ENCODE assay signal across 21 cellular contexts in genomic region chr2:23809168-23809567, GRCh38.
A peak's percentile ranks its signal among the peaks of the same experiment; 100 is the strongest.
DNase-seq lines count a peak whose midpoint lies in the region; ATAC-seq, FAIRE-seq and TF ChIP-seq lines count a peak whose summit lies in the region.
"Had no signal": no experiment of that assay in that cellular context is flagged by ENCODE, and none has a peak within 500 bp of the region (broad histone marks: within the 10 kb centered on the region; RNA-seq: fewer than 3 reads in every experiment).

No MANE protein-coding gene starts in this region.

- H3K27ac ChIP-seq in A549: no peak overlapping the region

- H3K4me3 Mint-ChIP-seq in activated T-helper 17 cell treated with anti-CD3 and anti-CD28 coated beads, Interleukin-2, amount 50 U/mL, for 72 hours: no peak overlapping the region
- H3K4me3 Mint-ChIP-seq: CD8-positive, alpha-beta memory T cell; HFFc6 had no signal

- no peak for TF ChIP-seq POLR2A in A549 (IDR thresholded peaks at IDR 0.05; ENCODE audit: low read length)

- DNase-seq in A549 (ENCODE audit: low read depth in 1 of 2, low spot score in 1 of 2) (no peak), GM10266 (ENCODE audit: extremely low spot score) (peak; percentile 6), kidney tubule cell (ENCODE audit: low spot score) (no peak), GM19240 (ENCODE audit: insufficient read length, low spot score) (no peak)
- DNase-seq: C1 segment of cervical spinal cord; CD8-positive, alpha-beta memory T cell; DMS79; H7; HFFc6; KBM-7; NCI-H1105 treated with DMSO at 0.1 percent for 48 hours; NCI-H1694; NCI-H2081 treated with DMSO at 0.1 percent for 48 hours; NCI-H446 treated with DMSO at 0.1 percent for 48 hours; OCI-M1; SHP77; SK-N-SH had no signal

- no peaks in the 10 kb centered on the region for H3K9me3 Mint-ChIP-seq in activated T-helper 17 cell treated with anti-CD3 and anti-CD28 coated beads, Interleukin-2, amount 50 U/mL, for 72 hours
- H3K9me3 Mint-ChIP-seq: CD8-positive, alpha-beta memory T cell; HFFc6 had no signal

- CTCF ChIA-PET in A549 (lab: Yijun Ruan, JAX): interaction anchor here (1.5 kb wide), 1 partner anchor 15 kb away, joined by 3 read pairs; no protein-coding TSS in a partner anchor

- no peak for TF ChIP-seq RAD21 in A549 (conservative IDR thresholded peaks at IDR 0.05 in 1 of 2, IDR thresholded peaks at IDR 0.05 in 1 of 2)

- H3K4me1 ChIP-seq in A549: peaks cover 6% of the 10 kb centered on the region

- ATAC-seq in A549 (no peak), HG02884 (IDR thresholded peaks at IDR 0.05; ENCODE audit: unreplicated experiment) (peak; percentile 68), GM18511 (IDR thresholded peaks at IDR 0.05; ENCODE audit: unreplicated experiment) (no peak), HG02763 (IDR thresholded peaks at IDR 0.05; ENCODE audit: unreplicated experiment) (no peak)
- peak; percentile 59 for ATAC-seq in activated T-helper 17 cell treated with anti-CD3 and anti-CD28 coated beads, Interleukin-2, amount 50 U/mL, for 72 hours (replicated peaks)

- peak; percentile 18 for FAIRE-seq in A549 (lab: Jason Lieb, UNC)

- H3K9me3 ChIP-seq in A549: no peaks in the 10 kb centered on the region
- H3K9me3 ChIP-seq: SK-N-SH had no signal

- no peaks in the 10 kb centered on the region for H3K4me1 Mint-ChIP-seq in activated T-helper 17 cell treated with anti-CD3 and anti-CD28 coated beads, Interleukin-2, amount 50 U/mL, for 72 hours
- H3K4me1 Mint-ChIP-seq: CD8-positive, alpha-beta memory T cell had no signal

- no peak for TF ChIP-seq EP300 in A549 (IDR thresholded peaks at IDR 0.05)

- no peaks in the 10 kb centered on the region for H3K27me3 Mint-ChIP-seq in activated T-helper 17 cell treated with anti-CD3 and anti-CD28 coated beads, Interleukin-2, amount 50 U/mL, for 72 hours
- H3K27me3 Mint-ChIP-seq: CD8-positive, alpha-beta memory T cell had no signal

- H3K4me2 ChIP-seq in A549: no peak overlapping the region
- H3K4me2 ChIP-seq: SK-N-SH had no signal

- WGBS in A549 (ENCODE audit: missing lambda C conversion rate): 91% methylated on average over 1 of the region's 1 CpG

- POLR2A ChIA-PET in A549 (lab: Yijun Ruan, JAX): no interaction called here

- TF ChIP-seq CTCF in A549 (IDR thresholded peaks at IDR 0.05) (no peak), GM10266 (IDR thresholded peaks at IDR 0.05; ENCODE audit: control insufficient read depth, insufficient read depth, low read depth, missing control alignments) (no peak)

- peaks cover 60% of the 10 kb centered on the region for H3K36me3 Mint-ChIP-seq in activated T-helper 17 cell treated with anti-CD3 and anti-CD28 coated beads, Interleukin-2, amount 50 U/mL, for 72 hours (ENCODE audit: low read depth)

- no peak overlapping the region for H3K27ac Mint-ChIP-seq in activated T-helper 17 cell treated with anti-CD3 and anti-CD28 coated beads, Interleukin-2, amount 50 U/mL, for 72 hours
- H3K27ac Mint-ChIP-seq: HFFc6 had no signal

- H3K4me3 ChIP-seq in A549: no peak overlapping the region

TF ChIP-seq in A549, 52 proteins besides CTCF, POLR2A, EP300 and RAD21:
- TF ChIP-seq HMGXB4 (CRISPR knock-in tag; IDR thresholded peaks at IDR 0.05; ENCODE audit: borderline replicate concordance) (no peak), USF2 (IDR thresholded peaks at IDR 0.05) (no peak), RNF2 (IDR thresholded peaks at IDR 0.05; ENCODE audit: borderline replicate concordance, low read depth) (no peak), NPAS2 (CRISPR knock-in tag; IDR thresholded peaks at IDR 0.05; ENCODE audit: borderline replicate concordance) (no peak), EHMT2 (IDR thresholded peaks at IDR 0.05; ENCODE audit: low read depth) (no peak), REST (IDR thresholded peaks at IDR 0.05) (no peak), ZFP36 (IDR thresholded peaks at IDR 0.05; ENCODE audit: borderline replicate concordance, partially characterized antibody) (no peak), RFX5 (IDR thresholded peaks at IDR 0.05) (no peak), NFE2L2 (conservative IDR thresholded peaks at IDR 0.05; ENCODE audit: low read length) (no peak), HEYL (CRISPR knock-in tag; IDR thresholded peaks at IDR 0.05) (no peak), CEBPB (IDR thresholded peaks at IDR 0.05) (no peak), HOXA7 (CRISPR knock-in tag; IDR thresholded peaks at IDR 0.05) (no peak), FOSL2 (IDR thresholded peaks at IDR 0.05) (no peak), FOSL2 (CRISPR knock-in tag; IDR thresholded peaks at IDR 0.05) (no peak), ESRRA (IDR thresholded peaks at IDR 0.05; ENCODE audit: borderline replicate concordance, low read length) (no peak), MAX (IDR thresholded peaks at IDR 0.05) (no peak)
TF ChIP-seq in A549: peak in this region for 0.

Comparison
In these comparisons a context has a peak if more than half of its experiments do, and no peak if none do; other contexts are left out.
1. ATAC-seq: peak in HG02884 (single experiment) and activated T-helper 17 cell treated with anti-CD3 and anti-CD28 coated beads, Interleukin-2, amount 50 U/mL, for 72 hours (single experiment); none in A549 (0 of 2), GM18511 (single experiment) and HG02763 (single experiment).